ENCODE assay signal across 26 cellular contexts in the genomic region with DNA sequence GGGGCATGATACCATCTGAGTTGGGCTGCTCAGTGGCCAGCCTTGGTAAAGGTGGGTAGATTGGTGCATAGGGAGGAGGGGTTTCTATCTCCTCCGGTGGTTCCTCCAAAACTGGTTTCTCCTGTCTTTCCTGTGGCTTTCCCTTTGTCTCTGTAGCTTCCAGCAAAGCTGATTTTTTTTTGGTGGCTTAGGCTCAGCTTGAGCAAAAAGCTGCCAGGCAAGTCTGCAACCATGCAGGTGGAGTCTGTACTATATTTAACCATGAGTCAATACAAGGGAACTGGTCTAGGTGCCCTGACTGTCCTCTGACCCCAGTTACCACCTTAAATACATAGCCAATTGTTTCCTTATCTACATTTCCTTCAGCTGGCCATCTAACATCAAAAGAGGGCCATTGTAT.
DNase-seq lines count a peak whose midpoint lies in the region; ATAC-seq and TF ChIP-seq lines count a peak whose summit lies in the region.
"Had no signal": no experiment of that assay in that cellular context is flagged by ENCODE, and none has a peak within 500 bp of the region (broad histone marks: within the 10 kb centered on the region; RNA-seq: fewer than 3 reads in every experiment).

No MANE protein-coding gene starts in this region.

- H3K4me3 Mint-ChIP-seq in MCF 10A (ENCODE audit: unreplicated experiment), result no peak overlapping the region
- H3K4me3 Mint-ChIP-seq in WTC11, result no peak overlapping the region
- peak overlapping the region; percentile 73 for H3K4me3 Mint-ChIP-seq in type B pancreatic cell
- H3K4me3 Mint-ChIP-seq: activated naive CD4-positive, alpha-beta T cell treated with anti-CD3 and anti-CD28 coated beads, Interleukin-2, amount 50 U/mL, for 24 hours; CD4-positive, CD25-positive, alpha-beta regulatory T cell; natural killer cell treated with Interleukin-12 subunit alpha and Interleukin-12 subunit beta and Interleukin-15 and Interleukin-18, amount 100 ng/mL, for 72 hours had no signal

- no peaks in the 10 kb centered on the region for H4K20me1 ChIP-seq in mammary epithelial cell (ENCODE audit: insufficient read depth, low read length)

- no peak overlapping the region for H3K4ac ChIP-seq in mesendoderm (ENCODE audit: low read depth, low read length)

- H3K4me2 ChIP-seq in mammary epithelial cell (ENCODE audit: insufficient read depth, low read depth, low read length) (no peak overlapping the region), mesendoderm (ENCODE audit: low read length) (no peak overlapping the region)

- H3K79me1 ChIP-seq in mesendoderm (ENCODE audit: low read length), result peaks cover 2% of the 10 kb centered on the region

- H3K4me1 Mint-ChIP-seq in MCF 10A (ENCODE audit: insufficient read depth, unreplicated experiment), result no peaks in the 10 kb centered on the region
- peaks cover 9% of the 10 kb centered on the region; the same call in 1 of the 2 replicates for H3K4me1 Mint-ChIP-seq in WTC11
- no peaks in the 10 kb centered on the region for H3K4me1 Mint-ChIP-seq in type B pancreatic cell (ENCODE audit: unreplicated experiment)
- H3K4me1 Mint-ChIP-seq: activated naive CD4-positive, alpha-beta T cell treated with anti-CD3 and anti-CD28 coated beads, Interleukin-2, amount 50 U/mL, for 24 hours had no signal

- no peak overlapping the region for H2BK120ac ChIP-seq in mesendoderm (ENCODE audit: low read depth, low read length)

- POLR2A ChIA-PET in MCF 10A (lab: Yijun Ruan, JAX), result no interaction called here
- POLR2A ChIA-PET in WTC11 (lab: Charles Lee), result no interaction called here

- BruUV-seq in mammary epithelial cell (replicated peaks; lab: Mats Ljungman, UMichigan) (no TSS peak), MCF 10A (replicated peaks; lab: Mats Ljungman, UMichigan) (no TSS peak)

- H3K23ac ChIP-seq in mesendoderm (ENCODE audit: low read length), result no peak overlapping the region

- TF ChIP-seq CTCF in mammary epithelial cell (conservative IDR thresholded peaks at IDR 0.05 in 1 of 2, IDR thresholded peaks at IDR 0.05 in 1 of 2; ENCODE audit: extremely low read depth in 1 of 2, insufficient read depth in 1 of 2, low read depth in 1 of 2, low read length in 2 of 2) (no peak), MCF 10A (IDR thresholded peaks at IDR 0.05; ENCODE audit: unreplicated experiment) (no peak), WTC11 (IDR thresholded peaks at IDR 0.05) (no peak), type B pancreatic cell (conservative IDR thresholded peaks at IDR 0.05) (no peak), ascending aorta (IDR thresholded peaks at IDR 0.05) (no peak)

- peaks cover 9% of the 10 kb centered on the region for H3K9me3 Mint-ChIP-seq in MCF 10A (ENCODE audit: unreplicated experiment)
- H3K9me3 Mint-ChIP-seq in WTC11, result peaks cover 86% of the 10 kb centered on the region
- peaks cover 34% of the 10 kb centered on the region for H3K9me3 Mint-ChIP-seq in type B pancreatic cell

- H2BK5ac ChIP-seq in mesendoderm (ENCODE audit: low read length), result no peak overlapping the region

- H3K9ac ChIP-seq in mammary epithelial cell (ENCODE audit: insufficient read depth, low read length) (no peak overlapping the region), mesendoderm (ENCODE audit: low read length) (no peak overlapping the region)

- no peaks in the 10 kb centered on the region for H3K36me3 ChIP-seq in mammary epithelial cell (ENCODE audit: insufficient read depth, low read length)
- H3K36me3 ChIP-seq in mesendoderm (ENCODE audit: control insufficient read depth, insufficient read depth, low read length), result no peaks in the 10 kb centered on the region
- H3K36me3 ChIP-seq in ascending aorta, result no peaks in the 10 kb centered on the region
- H3K36me3 ChIP-seq: brain microvascular endothelial cell, MG63, SJSA1 had no signal

- no peak overlapping the region for H3K27ac Mint-ChIP-seq in MCF 10A (ENCODE audit: low read depth, unreplicated experiment)
- peak overlapping the region; percentile 34; the same call in 1 of the 2 replicates for H3K27ac Mint-ChIP-seq in WTC11
- peak overlapping the region; percentile 90 for H3K27ac Mint-ChIP-seq in type B pancreatic cell
- H3K27ac Mint-ChIP-seq: activated naive CD4-positive, alpha-beta T cell treated with anti-CD3 and anti-CD28 coated beads, Interleukin-2, amount 50 U/mL, for 24 hours; activated T-helper 2 cell treated with anti-CD3 and anti-CD28 coated beads, Interferon-gamma antibody, Interleukin-2, Interleukin-4, amounts not matched to agents 10 μg/mL and 5 μg/mL and 100 μg/mL, durations not matched to agents 14 hours and 24 hours and 36 hours; CD4-positive, CD25-positive, alpha-beta regulatory T cell; natural killer cell treated with Interleukin-12 subunit alpha and Interleukin-12 subunit beta and Interleukin-15 and Interleukin-18, amount 100 ng/mL, for 72 hours had no signal

- in situ Hi-C loops in mammary epithelial cell (cut with MboI; ENCODE audit: low sequenced_read_pairs in 2 of 2), result no loop called here

- no peak overlapping the region for H2AFZ ChIP-seq in mammary epithelial cell (ENCODE audit: low read depth, low read length)

- H3K27me3 ChIP-seq in mammary epithelial cell (ENCODE audit: insufficient read depth, low read length), result no peaks in the 10 kb centered on the region
- no peaks in the 10 kb centered on the region for H3K27me3 ChIP-seq in mesendoderm (ENCODE audit: insufficient read depth, low read length, poor library complexity)
- no peaks in the 10 kb centered on the region for H3K27me3 ChIP-seq in ascending aorta
- H3K27me3 ChIP-seq: brain microvascular endothelial cell, MG63, SJSA1, testis had no signal

- H3K4me3 ChIP-seq in mammary epithelial cell (replicated peaks in 1 of 3; ENCODE audit: insufficient read depth in 1 of 3, low read depth in 2 of 3, low read length in 3 of 3), result no peak overlapping the region
- no peak overlapping the region for H3K4me3 ChIP-seq in mesendoderm (ENCODE audit: low read length)
- no peak overlapping the region for H3K4me3 ChIP-seq in ascending aorta
- H3K4me3 ChIP-seq: MG63, SJSA1, testis had no signal

- no peak overlapping the region for H4K5ac ChIP-seq in mesendoderm (ENCODE audit: low read length)

- DNase-seq in mammary epithelial cell (peak; percentile 21), MCF 10A (ENCODE audit: unreplicated experiment) (no peak), WTC11 (ENCODE audit: low spot score) (no peak), mesendoderm (peak; percentile 32), type B pancreatic cell (ENCODE audit: extremely low spot score, unreplicated experiment) (no peak), NCI-H446 treated with DMSO at 0.1 percent for 48 hours (lab: John Stamatoyannopoulos, UW) (no peak), ascending aorta (ENCODE audit: low spot score in 2 of 2) (no peak), midbrain (lab: John Stamatoyannopoulos, UW) (no peak)
- DNase-seq: activated CD4-positive, alpha-beta T cell treated with anti-CD3 and anti-CD28 coated beads for 48 hours; amniotic stem cell; brain microvascular endothelial cell; CD4-positive, CD25-positive, alpha-beta regulatory T cell; EL; H7; KBM-7; left ventricle myocardium superior; MG63; NCI-H2081; NCI-H226; stimulated activated naive CD4-positive, alpha-beta T cell; T-helper 9 cell; testis had no signal

- intact Hi-C loops in mammary epithelial cell (cut with micrococcal nuclease), result no loop called here
- intact Hi-C loops in MCF 10A (cut with micrococcal nuclease), result no loop called here
- intact Hi-C loops in ascending aorta (cut with DNase I), result no loop called here

- H2BK15ac ChIP-seq in mesendoderm (replicated peaks; ENCODE audit: low read depth), result no peak overlapping the region

- no peak overlapping the region for H2AK5ac ChIP-seq in mesendoderm (ENCODE audit: low read length)

- no peak overlapping the region for H3K56ac ChIP-seq in mesendoderm (ENCODE audit: low read length)

- H3K4me1 ChIP-seq in mammary epithelial cell (ENCODE audit: insufficient read depth, low read length) (no peaks in the 10 kb centered on the region), mesendoderm (ENCODE audit: control insufficient read depth, low read depth, low read length) (no peaks in the 10 kb centered on the region), ascending aorta (no peaks in the 10 kb centered on the region)
- H3K4me1 ChIP-seq: SJSA1, testis had no signal

- ATAC-seq in WTC11, result no peak
- ATAC-seq: left ventricle myocardium superior; natural killer cell treated with Interleukin-12 subunit alpha and Interleukin-12 subunit beta and Interleukin-15 and Interleukin-18, amount 100 ng/mL, for 72 hours had no signal

- no peak overlapping the region for H3K27ac ChIP-seq in mammary epithelial cell (ENCODE audit: insufficient read depth, low read depth, low read length)
- H3K27ac ChIP-seq in mesendoderm (ENCODE audit: low read depth, low read length), result no peak overlapping the region
- no peak overlapping the region for H3K27ac ChIP-seq in ascending aorta
- H3K27ac ChIP-seq: brain microvascular endothelial cell, SJSA1, testis had no signal

- H3K36me3 Mint-ChIP-seq in MCF 10A (ENCODE audit: insufficient read depth, unreplicated experiment), result no peaks in the 10 kb centered on the region
- H3K36me3 Mint-ChIP-seq in WTC11, result peaks cover 91% of the 10 kb centered on the region
- peaks cover 31% of the 10 kb centered on the region for H3K36me3 Mint-ChIP-seq in type B pancreatic cell
- H3K36me3 Mint-ChIP-seq: CD4-positive, CD25-positive, alpha-beta regulatory T cell had no signal

- no CpG with 5 or more reads among the region's 1 CpG for WGBS in mammary epithelial cell (ENCODE audit: low coverage, missing lambda C conversion rate)
- WGBS in mesendoderm (ENCODE audit: extremely low coverage, insufficient coverage, low lambda C conversion rate), result no CpG with 5 or more reads among the region's 1 CpG

- dilution Hi-C loops in mammary epithelial cell (cut with HindIII; ENCODE audit: low sequenced_read_pairs), result no loop called here

- H3K79me2 ChIP-seq in mammary epithelial cell (ENCODE audit: insufficient read depth, low read length) (no peaks in the 10 kb centered on the region), mesendoderm (ENCODE audit: control insufficient read depth, insufficient read depth, low read length) (no peaks in the 10 kb centered on the region)

- H3K9me3 ChIP-seq in mammary epithelial cell (replicated peaks; ENCODE audit: insufficient read depth, low read length) (peaks cover 41% of the 10 kb centered on the region), ascending aorta (peaks cover 20 to 54% of the 10 kb centered on the region in 2 donors)
- H3K9me3 ChIP-seq: MG63, testis had no signal

- no peak overlapping the region for H3K18ac ChIP-seq in mesendoderm (ENCODE audit: low read length)

- no peaks in the 10 kb centered on the region for H3K27me3 Mint-ChIP-seq in MCF 10A (ENCODE audit: insufficient read depth, unreplicated experiment)
- H3K27me3 Mint-ChIP-seq in WTC11 (ENCODE audit: low read depth), result peaks cover 5% of the 10 kb centered on the region; the same call in 1 of the 2 replicates
- H3K27me3 Mint-ChIP-seq in type B pancreatic cell, result no peaks in the 10 kb centered on the region
- H3K27me3 Mint-ChIP-seq: activated naive CD4-positive, alpha-beta T cell treated with anti-CD3 and anti-CD28 coated beads, Interleukin-2, amount 50 U/mL, for 24 hours; CD4-positive, CD25-positive, alpha-beta regulatory T cell; natural killer cell treated with Interleukin-12 subunit alpha and Interleukin-12 subunit beta and Interleukin-15 and Interleukin-18, amount 100 ng/mL, for 72 hours had no signal

- CTCF ChIA-PET in mammary epithelial cell (lab: Charles Lee; ENCODE audit: low non-redundant PET), result no interaction called here
- CTCF ChIA-PET in MCF 10A (lab: Yijun Ruan, JAX), result no interaction called here
- CTCF ChIA-PET in WTC11 (lab: Charles Lee), result no interaction called here

- no peak overlapping the region for H4K8ac ChIP-seq in mesendoderm (ENCODE audit: low read depth, low read length)

Comparison
In these comparisons a context has a peak if more than half of its experiments do, and no peak if none do; other contexts are left out.
1. DNase-seq: peak in mammary epithelial cell (single experiment) and mesendoderm (single experiment); none in MCF 10A (single experiment), WTC11 (single experiment), type B pancreatic cell (single experiment), NCI-H446 treated with DMSO at 0.1 percent for 48 hours (single experiment), ascending aorta (0 of 2) and midbrain (single experiment).